8 cellular contexts compared by ENCODE assay signal in the genomic region with DNA sequence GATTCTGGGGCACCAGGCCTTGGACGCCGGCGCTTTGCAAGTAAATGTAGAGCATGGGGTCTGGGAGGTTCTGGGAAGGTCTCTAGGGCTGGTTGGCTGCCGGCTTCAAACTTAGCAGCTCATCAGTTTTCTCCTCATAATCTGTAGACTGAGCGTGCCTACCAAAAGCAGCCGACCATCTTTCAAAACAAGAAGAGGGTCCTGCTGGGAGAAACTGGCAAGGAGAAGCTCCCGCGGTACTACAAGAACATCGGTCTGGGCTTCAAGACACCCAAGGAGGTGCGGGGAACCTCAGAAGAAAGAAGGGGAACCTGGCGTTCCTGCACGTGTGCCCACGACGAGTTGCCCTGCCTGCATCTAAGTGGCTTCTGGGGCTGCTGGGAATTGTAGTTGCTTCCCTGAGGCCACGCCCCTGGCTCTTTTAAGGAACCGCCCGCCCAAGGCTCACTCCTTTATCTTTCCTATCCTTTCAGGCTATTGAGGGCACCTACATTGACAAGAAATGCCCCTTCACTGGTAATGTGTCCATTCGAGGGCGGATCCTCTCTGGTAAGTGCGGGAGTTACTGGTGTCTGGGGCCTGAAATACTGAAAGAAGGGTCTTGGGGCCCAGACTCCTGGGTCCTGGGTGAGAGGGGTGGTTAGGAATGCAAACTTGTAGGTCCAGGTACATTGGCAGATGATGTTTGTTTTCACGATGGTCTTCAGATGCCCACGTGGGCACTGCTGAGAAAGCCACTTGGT. TPM values are rescaled to one million over a fixed set of nuclear protein-coding genes. Genes with fewer than 3 reads are reported as not detected.
DNase-seq lines count a peak whose midpoint lies in the region; ATAC-seq and TF ChIP-seq lines count a peak whose summit lies in the region.

No MANE protein-coding gene starts in this region.

- peak; percentile 79 to 89 (median 83) for DNase-seq in CD4-positive, alpha-beta memory T cell
- peak; percentile 19 for DNase-seq in inferior parietal cortex (ENCODE audit: extremely low spot score)
- peak; percentile 67 for DNase-seq in stimulated activated CD4-positive, alpha-beta T cell treated with anti-CD3 and anti-CD28 coated beads, Interleukin-2, amount 100 ng/mL, for 4 hours (ENCODE audit: low read depth)
- no peak for DNase-seq in dedifferentiated amniotic fluid mesenchymal stem cell (ENCODE audit: extremely low spot score)

- intact Hi-C loops in CD4-positive, alpha-beta memory T cell (cut with micrococcal nuclease) = loop anchor here (2.0 kb wide), 1 partner anchor 380 kb away; a partner anchor contains a TSS

- no peaks in the 10 kb centered on the region for H3K9me3 ChIP-seq in CD4-positive, alpha-beta memory T cell (ENCODE audit: control insufficient read depth in 1 of 2, low read length in 2 of 2)
- no peaks in the 10 kb centered on the region for H3K9me3 ChIP-seq in HUES6 (ENCODE audit: control insufficient read depth, insufficient read depth, low read depth, low read length)

- TF ChIP-seq CTCF in brain (conservative IDR thresholded peaks at IDR 0.05) = no peak

- peaks cover 42 to 63% of the 10 kb centered on the region in 2 donors for H3K36me3 Mint-ChIP-seq in CD4-positive, alpha-beta memory T cell
- peaks cover 53% of the 10 kb centered on the region for H3K36me3 Mint-ChIP-seq in T-helper 1 cell treated with Interleukin-12 subunit alpha and Interleukin-12 subunit beta and Interleukin-4 antibody, amounts not matched to agents 30 μg/mL and 1 μg/mL, for 36 hours (ENCODE audit: low read depth)
- peaks cover 45% of the 10 kb centered on the region for H3K36me3 Mint-ChIP-seq in brain

- peak overlapping the region; percentile 93 for H3K9ac ChIP-seq in HUES6 (ENCODE audit: low read length)

- peak overlapping the region; percentile 99 to 100 (median 100) for H3K4me3 Mint-ChIP-seq in CD4-positive, alpha-beta memory T cell
- H3K4me3 Mint-ChIP-seq in T-helper 1 cell treated with Interleukin-12 subunit alpha and Interleukin-12 subunit beta and Interleukin-4 antibody, amounts not matched to agents 30 μg/mL and 1 μg/mL, for 36 hours = peak overlapping the region; percentile 100
- H3K4me3 Mint-ChIP-seq in brain = peak overlapping the region; percentile 94 to 99 (median 99)

- peaks cover 38% of the 10 kb centered on the region for H3K36me3 ChIP-seq in CD4-positive, alpha-beta memory T cell (ENCODE audit: insufficient read depth, low read length)
- peaks cover 46% of the 10 kb centered on the region for H3K36me3 ChIP-seq in HUES6 (ENCODE audit: control insufficient read depth, insufficient read depth, low read length)

- peak overlapping the region; percentile 92 to 99 for H3K4me3 ChIP-seq in CD4-positive, alpha-beta memory T cell (ENCODE audit: low read length in 2 of 2)
- peak overlapping the region; percentile 87 for H3K4me3 ChIP-seq in HUES6 (ENCODE audit: low read depth, low read length)

- POLR2A ChIA-PET in CD4-positive, alpha-beta memory T cell (lab: Charles Lee; ENCODE audit: partially characterized antibody) = interaction anchor here (0.6 to 3.5 kb wide), 6 partner anchors 51 to 144 kb away, joined by 3 to 38 read pairs (median 12); a partner anchor contains a TSS

- H3K9me3 Mint-ChIP-seq in CD4-positive, alpha-beta memory T cell = peaks cover 0 to 31% (median under 1%) of the 10 kb centered on the region in 8 donors
- no peaks in the 10 kb centered on the region for H3K9me3 Mint-ChIP-seq in T-helper 1 cell treated with Interleukin-12 subunit alpha and Interleukin-12 subunit beta and Interleukin-4 antibody, amounts not matched to agents 30 μg/mL and 1 μg/mL, for 36 hours
- peaks cover 0 to 7% (median 0%) of the 10 kb centered on the region in 5 experiments for H3K9me3 Mint-ChIP-seq in brain

- no peak for ATAC-seq in GM19324 (IDR thresholded peaks at IDR 0.05; ENCODE audit: low FRiP score, unreplicated experiment)

- peak overlapping the region; percentile 95 for H3K27ac ChIP-seq in CD4-positive, alpha-beta memory T cell (ENCODE audit: low read depth, low read length)
- peak overlapping the region; percentile 95 for H3K27ac ChIP-seq in HUES6 (ENCODE audit: low read depth, low read length)

- no peaks in the 10 kb centered on the region for H3K27me3 ChIP-seq in CD4-positive, alpha-beta memory T cell (ENCODE audit: insufficient read depth, low read length)
- H3K27me3 ChIP-seq in HUES6 (ENCODE audit: control insufficient read depth, insufficient read depth, low read length) = no peaks in the 10 kb centered on the region

- peak overlapping the region; percentile 95 to 100 (median 99) for H3K27ac Mint-ChIP-seq in CD4-positive, alpha-beta memory T cell
- peak overlapping the region; percentile 99 for H3K27ac Mint-ChIP-seq in T-helper 1 cell treated with Interleukin-12 subunit alpha and Interleukin-12 subunit beta and Interleukin-4 antibody, amounts not matched to agents 30 μg/mL and 1 μg/mL, for 36 hours
- H3K27ac Mint-ChIP-seq in brain = peak overlapping the region; percentile 97 to 100 (median 99)

- peaks cover 23 to 87% (median 43%) of the 10 kb centered on the region in 4 donors for H3K4me1 Mint-ChIP-seq in CD4-positive, alpha-beta memory T cell
- peaks cover 52% of the 10 kb centered on the region for H3K4me1 Mint-ChIP-seq in T-helper 1 cell treated with Interleukin-12 subunit alpha and Interleukin-12 subunit beta and Interleukin-4 antibody, amounts not matched to agents 30 μg/mL and 1 μg/mL, for 36 hours (ENCODE audit: low read depth)
- H3K4me1 Mint-ChIP-seq in brain = peaks cover 41% of the 10 kb centered on the region

- H3K27me3 Mint-ChIP-seq in CD4-positive, alpha-beta memory T cell = no peaks in the 10 kb centered on the region
- H3K27me3 Mint-ChIP-seq in T-helper 1 cell treated with Interleukin-12 subunit alpha and Interleukin-12 subunit beta and Interleukin-4 antibody, amounts not matched to agents 30 μg/mL and 1 μg/mL, for 36 hours (ENCODE audit: low read depth) = no peaks in the 10 kb centered on the region
- H3K27me3 Mint-ChIP-seq in brain = peaks cover 6% of the 10 kb centered on the region

- CTCF ChIA-PET in CD4-positive, alpha-beta memory T cell (lab: Charles Lee; ENCODE audit: partially characterized antibody) = interaction anchor here (1.4 to 1.5 kb wide), 3 partner anchors 27 to 96 kb away, joined by 3 to 9 read pairs (median 4); no protein-coding TSS in a partner anchor

- peaks cover 55% of the 10 kb centered on the region for H3K4me1 ChIP-seq in CD4-positive, alpha-beta memory T cell (ENCODE audit: insufficient read depth, low read length)
- H3K4me1 ChIP-seq in HUES6 (ENCODE audit: control insufficient read depth, insufficient read depth, low read length) = peaks cover 35% of the 10 kb centered on the region

RNA-seq across cellular contexts. Expression of a gene that starts 1.0 kb away (rescaled TPM):
- 1,000 to 10,000 TPM; 3,135 to 3,272 TPM for total RNA-seq in CD4-positive, alpha-beta memory T cell
- polyA plus RNA-seq in CD4-positive, alpha-beta memory T cell = 1,000 to 10,000 TPM; 1,691 to 2,012 TPM
- polyA plus RNA-seq in brain (ENCODE audit: insufficient read depth, low read depth, low replicate concordance) = 6,171 TPM

RNA-seq across cellular contexts. Expression of a gene that starts 9.8 kb away (rescaled TPM):
- total RNA-seq in CD4-positive, alpha-beta memory T cell = 1,000 to 10,000 TPM; 5,517 to 5,661 TPM
- polyA plus RNA-seq in CD4-positive, alpha-beta memory T cell = 1,000 to 10,000 TPM; 1,827 to 3,046 TPM
- polyA plus RNA-seq in brain (ENCODE audit: insufficient read depth, low read depth, low replicate concordance) = 2,708 TPM

RNA-seq across cellular contexts. Expression of a gene that starts 15.2 kb away (rescaled TPM):
- 10 to 100 TPM; 21.9 to 25.8 TPM for total RNA-seq in CD4-positive, alpha-beta memory T cell
- 10 to 100 TPM; 40.2 to 42.5 TPM for polyA plus RNA-seq in CD4-positive, alpha-beta memory T cell
- 80.4 TPM for polyA plus RNA-seq in brain (ENCODE audit: insufficient read depth, low read depth, low replicate concordance)

RNA-seq across cellular contexts. Expression of a gene that starts 23.2 kb away (rescaled TPM):
- 100 to 1,000 TPM; 114 to 115 TPM for total RNA-seq in CD4-positive, alpha-beta memory T cell
- 100 to 1,000 TPM; 145 to 252 TPM for polyA plus RNA-seq in CD4-positive, alpha-beta memory T cell
- 8.0 TPM for polyA plus RNA-seq in brain (ENCODE audit: insufficient read depth, low read depth, low replicate concordance)

RNA-seq across cellular contexts. Expression of a gene that starts 30.6 kb away (rescaled TPM):
- 1 to 10 TPM; 2.4 to 2.5 TPM for total RNA-seq in CD4-positive, alpha-beta memory T cell
- 1 to 10 TPM; 1.2 to 1.5 TPM for polyA plus RNA-seq in CD4-positive, alpha-beta memory T cell
- polyA plus RNA-seq in brain (ENCODE audit: insufficient read depth, low read depth, low replicate concordance) = 14.2 TPM
